Comparison of ENCODE assay signal across 10 cellular contexts in genomic region chr17:76659928-76660614, GRCh38. TPM values are rescaled to one million over a fixed set of nuclear protein-coding genes. Genes with fewer than 3 reads are reported as not detected.
DNase-seq lines count a peak whose midpoint lies in the region; ATAC-seq, FAIRE-seq and TF ChIP-seq lines count a peak whose summit lies in the region.
"Had no signal": no experiment of that assay in that cellular context is flagged by ENCODE, and none has a peak within 500 bp of the region (broad histone marks: within the 10 kb centered on the region; RNA-seq: fewer than 3 reads in every experiment).

No MANE protein-coding gene starts in this region.

- peak; percentile 65 to 81 for ATAC-seq in natural killer cell treated with Interleukin-12 subunit alpha and Interleukin-12 subunit beta and Interleukin-15 and Interleukin-18, amount 100 ng/mL, for 72 hours

- peaks cover 0 to 4% of the 10 kb centered on the region in 2 donors for H3K27me3 Mint-ChIP-seq in natural killer cell treated with Interleukin-12 subunit alpha and Interleukin-12 subunit beta and Interleukin-15 and Interleukin-18, amount 100 ng/mL, for 72 hours

- H3K4me3 Mint-ChIP-seq in natural killer cell treated with Interleukin-12 subunit alpha and Interleukin-12 subunit beta and Interleukin-15 and Interleukin-18, amount 100 ng/mL, for 72 hours: peak overlapping the region; percentile 32

- H3K4me1 Mint-ChIP-seq in natural killer cell treated with Interleukin-12 subunit alpha and Interleukin-12 subunit beta and Interleukin-15 and Interleukin-18, amount 100 ng/mL, for 72 hours (ENCODE audit: low read depth in 2 of 2): peaks cover 15 to 20% of the 10 kb centered on the region in 2 donors

- FAIRE-seq in bronchial epithelial cell (lab: Jason Lieb, UNC): no peak
- FAIRE-seq: endothelial cell of umbilical vein, H54 had no signal

- H3K36me3 Mint-ChIP-seq in natural killer cell treated with Interleukin-12 subunit alpha and Interleukin-12 subunit beta and Interleukin-15 and Interleukin-18, amount 100 ng/mL, for 72 hours: no peaks in the 10 kb centered on the region

- no peaks in the 10 kb centered on the region for H3K36me3 ChIP-seq in bronchial epithelial cell (ENCODE audit: control insufficient read depth, insufficient read depth, low read length)

- peak; percentile 10 to 37 for DNase-seq in NCI-H2081 (lab: John Stamatoyannopoulos, UW)
- DNase-seq in NCI-H2081 treated with DMSO at 0.1 percent for 48 hours (lab: John Stamatoyannopoulos, UW): no peak
- DNase-seq in NCI-H1694 treated with DMSO at 0.1 percent for 48 hours (lab: John Stamatoyannopoulos, UW): peak; percentile 39
- DNase-seq in bronchial epithelial cell (ENCODE audit: low read depth): peak; percentile 53
- no peak for DNase-seq in natural killer cell treated with Interleukin-12 subunit alpha and Interleukin-12 subunit beta and Interleukin-15 and Interleukin-18, amount 100 ng/mL, for 72 hours (ENCODE audit: low spot score)
- DNase-seq in DMS114 treated with DMSO at 0.1 percent for 48 hours (lab: John Stamatoyannopoulos, UW; ENCODE audit: unreplicated experiment): no peak
- DNase-seq in nucleus accumbens (lab: John Stamatoyannopoulos, UW): no peak
- DNase-seq in NCI-H524 treated with DMSO at 0.1 percent for 48 hours (lab: John Stamatoyannopoulos, UW): no peak

- TF ChIP-seq CTCF in bronchial epithelial cell (IDR thresholded peaks at IDR 0.05; ENCODE audit: insufficient read depth, low read length, severe bottlenecking): no peak

- no peaks in the 10 kb centered on the region for H3K27me3 ChIP-seq in bronchial epithelial cell (ENCODE audit: control insufficient read depth, insufficient read depth, low read length)

- no peaks in the 10 kb centered on the region for H3K9me3 Mint-ChIP-seq in natural killer cell treated with Interleukin-12 subunit alpha and Interleukin-12 subunit beta and Interleukin-15 and Interleukin-18, amount 100 ng/mL, for 72 hours

- H3K27ac Mint-ChIP-seq in natural killer cell treated with Interleukin-12 subunit alpha and Interleukin-12 subunit beta and Interleukin-15 and Interleukin-18, amount 100 ng/mL, for 72 hours: peak overlapping the region; percentile 63 to 86

- no peak overlapping the region for H3K4me3 ChIP-seq in bronchial epithelial cell (ENCODE audit: low read depth, low read length)

RNA-seq across cellular contexts. Expression of gene ST6GALNAC1, which starts 16.5 kb away (rescaled TPM):
- 5.0 and 10.8 TPM in 2 replicates for total RNA-seq in bronchial epithelial cell
- total RNA-seq in natural killer cell treated with Interleukin-12 subunit alpha and Interleukin-12 subunit beta and Interleukin-15 and Interleukin-18, amount 100 ng/mL, for 72 hours: not detected

RNA-seq across cellular contexts. Expression of gene MXRA7, which starts 50.7 kb away (rescaled TPM):
- 80.6 and 95.9 TPM in 2 replicates for total RNA-seq in bronchial epithelial cell
- 10 to 100 TPM; 18.1 to 19.4 TPM for total RNA-seq in natural killer cell treated with Interleukin-12 subunit alpha and Interleukin-12 subunit beta and Interleukin-15 and Interleukin-18, amount 100 ng/mL, for 72 hours

Comparison
In these comparisons a context has a peak if more than half of its experiments do, and no peak if none do; other contexts are left out.
1. DNase-seq: peak in NCI-H2081 (2 of 2), NCI-H1694 treated with DMSO at 0.1 percent for 48 hours (single experiment) and bronchial epithelial cell (single experiment); none in NCI-H2081 treated with DMSO at 0.1 percent for 48 hours (single experiment), natural killer cell treated with Interleukin-12 subunit alpha and Interleukin-12 subunit beta and Interleukin-15 and Interleukin-18, amount 100 ng/mL, for 72 hours (single experiment), DMS114 treated with DMSO at 0.1 percent for 48 hours (single experiment), nucleus accumbens (0 of 56) and NCI-H524 treated with DMSO at 0.1 percent for 48 hours (single experiment).